18 cellular contexts compared by ENCODE assay signal in genomic region chr1:19178734-19179398, GRCh38. TPM values are rescaled to one million over a fixed set of nuclear protein-coding genes. Genes with fewer than 3 reads are reported as not detected.
A peak's percentile ranks its signal among the peaks of the same experiment; 100 is the strongest.
DNase-seq lines count a peak whose midpoint lies in the region; ATAC-seq, FAIRE-seq and TF ChIP-seq lines count a peak whose summit lies in the region.
"Had no signal": no experiment of that assay in that cellular context is flagged by ENCODE, and none has a peak within 500 bp of the region (broad histone marks: within the 10 kb centered on the region; RNA-seq: fewer than 3 reads in every experiment).

No MANE protein-coding gene starts in this region.

- H3K27ac Mint-ChIP-seq in activated CD4-positive, alpha-beta T cell treated with anti-CD3 and anti-CD28 coated beads for 36 hours: peak overlapping the region; percentile 22

- WGBS in liver: 30% methylated on average over 5 of the region's 5 CpGs
- 83% methylated on average over 5 of the region's 5 CpGs for WGBS in HepG2 (ENCODE audit: low lambda C conversion rate)
- 60% methylated on average over 5 of the region's 5 CpGs for WGBS in hepatocyte (ENCODE audit: low lambda C conversion rate, missing lambda C conversion rate)

- H3K9me2 ChIP-seq in hepatocyte (replicated peaks; ENCODE audit: insufficient read depth): no peaks in the 10 kb centered on the region

- peak overlapping the region in 1 of 2 donors; percentile 55 for H3K9ac ChIP-seq in liver (ENCODE audit: low read depth in 1 of 2, low read length in 2 of 2)
- no peak overlapping the region for H3K9ac ChIP-seq in HepG2 (ENCODE audit: insufficient read depth, low read depth, low read length)
- H3K9ac ChIP-seq: GM23248 had no signal

- H3K4me3 Mint-ChIP-seq in activated CD4-positive, alpha-beta T cell treated with anti-CD3 and anti-CD28 coated beads for 36 hours: no peak overlapping the region

- H3K4me3 ChIP-seq in liver (ENCODE audit: low read depth in 1 of 3, low read length in 3 of 3): no peak overlapping the region
- no peak overlapping the region for H3K4me3 ChIP-seq in HepG2 (replicated peaks in 1 of 3; ENCODE audit: insufficient read depth in 1 of 3, low read depth in 2 of 3, low read length in 3 of 3)
- H3K4me3 ChIP-seq in hepatocyte: no peak overlapping the region
- no peak overlapping the region for H3K4me3 ChIP-seq in Peyer's patch
- H3K4me3 ChIP-seq: GM23248, thoracic aorta had no signal

- no peaks in the 10 kb centered on the region for H4K20me1 ChIP-seq in HepG2 (ENCODE audit: insufficient read depth, low read length)
- no peaks in the 10 kb centered on the region for H4K20me1 ChIP-seq in hepatocyte (ENCODE audit: insufficient read depth, poor library complexity, severe bottlenecking)

- ATAC-seq in activated CD4-positive, alpha-beta T cell treated with anti-CD3 and anti-CD28 coated beads for 36 hours: no peak
- no peak for ATAC-seq in HepG2

- TF ChIP-seq POLR2A in HepG2 (IDR thresholded peaks at IDR 0.05; ENCODE audit: insufficient read depth in 1 of 2, low read depth in 2 of 2, low read length in 2 of 2) (no peak), Peyer's patch (IDR thresholded peaks at IDR 0.05) (no peak)

- H3K4me2 ChIP-seq in HepG2 (ENCODE audit: low read depth, low read length): no peak overlapping the region
- H3K4me2 ChIP-seq in hepatocyte: peak overlapping the region; percentile 12

- peaks cover 26% of the 10 kb centered on the region for H3K4me1 Mint-ChIP-seq in activated CD4-positive, alpha-beta T cell treated with anti-CD3 and anti-CD28 coated beads for 36 hours

- H2AFZ ChIP-seq in HepG2 (ENCODE audit: low read length) (no peak overlapping the region), hepatocyte (no peak overlapping the region)
- H2AFZ ChIP-seq: GM23248 had no signal

- H3K79me2 ChIP-seq in HepG2 (ENCODE audit: insufficient read depth, low read length): no peaks in the 10 kb centered on the region
- peaks cover 25% of the 10 kb centered on the region for H3K79me2 ChIP-seq in hepatocyte

- CTCF ChIA-PET in activated CD4-positive, alpha-beta T cell treated with anti-CD3 and anti-CD28 coated beads for 36 hours (lab: Charles Lee): interaction anchor here (0.6 to 2.3 kb wide), 18 partner anchors 12 to 403 kb away, joined by 3 to 15 read pairs (median 4); partner anchors contain the start of gene UBR4
- CTCF ChIA-PET in HepG2 (lab: Yijun Ruan, JAX; ENCODE audit: low intra/inter-chr PET ratio, low total read pairs): interaction anchor here (1.7 kb wide), 1 partner anchor 62 kb away, joined by 10 read pairs; no protein-coding TSS in a partner anchor

- TF ChIP-seq CTCF in liver (IDR thresholded peaks at IDR 0.05; ENCODE audit: low read depth, low read length, missing input control): no peak
- no peak for TF ChIP-seq CTCF in HepG2 (CRISPR knock-in tag; IDR thresholded peaks at IDR 0.05)
- TF ChIP-seq CTCF in hepatocyte (IDR thresholded peaks at IDR 0.05; ENCODE audit: poor library complexity): no peak
- TF ChIP-seq CTCF in Peyer's patch (IDR thresholded peaks at IDR 0.05): no peak

- H3K9me3 Mint-ChIP-seq in activated CD4-positive, alpha-beta T cell treated with anti-CD3 and anti-CD28 coated beads for 36 hours (ENCODE audit: low read depth): no peaks in the 10 kb centered on the region

- H3K27me3 ChIP-seq in liver (ENCODE audit: control insufficient read depth in 4 of 4, insufficient read depth in 4 of 4, low read length in 3 of 4): no peaks in the 10 kb centered on the region
- H3K27me3 ChIP-seq in HepG2 (ENCODE audit: control insufficient read depth in 1 of 2, insufficient read depth in 2 of 2, low read length in 2 of 2): no peaks in the 10 kb centered on the region
- no peaks in the 10 kb centered on the region for H3K27me3 ChIP-seq in hepatocyte
- H3K27me3 ChIP-seq in Peyer's patch: no peaks in the 10 kb centered on the region

- no peaks in the 10 kb centered on the region for H3K9me3 ChIP-seq in liver (ENCODE audit: control insufficient read depth in 4 of 4, low read length in 3 of 4)
- no peaks in the 10 kb centered on the region for H3K9me3 ChIP-seq in HepG2 (ENCODE audit: low read length)
- no peaks in the 10 kb centered on the region for H3K9me3 ChIP-seq in hepatocyte (ENCODE audit: low read depth)
- no peaks in the 10 kb centered on the region for H3K9me3 ChIP-seq in Peyer's patch
- H3K9me3 ChIP-seq: thoracic aorta had no signal

- H3K4me1 ChIP-seq in liver (ENCODE audit: control insufficient read depth in 4 of 4, insufficient read depth in 4 of 4, low read length in 3 of 4) (peaks cover 3 to 26% (median 16%) of the 10 kb centered on the region in 4 donors), HepG2 (ENCODE audit: insufficient read depth, low read length) (no peaks in the 10 kb centered on the region), hepatocyte (ENCODE audit: insufficient read depth) (peaks cover 8% of the 10 kb centered on the region), Peyer's patch (no peaks in the 10 kb centered on the region)

- H3K27ac ChIP-seq in liver (ENCODE audit: low read depth in 1 of 2, low read length in 2 of 2) (peak overlapping the region; percentile 26 to 31), HepG2 (ENCODE audit: extremely low read length, insufficient read depth, low read length) (no peak overlapping the region), hepatocyte (peak overlapping the region; percentile 54), Peyer's patch (peak overlapping the region in 1 of 4 donors; percentile 13)
- H3K27ac ChIP-seq: 22Rv1, GM23248, thoracic aorta had no signal

- in situ Hi-C loops in HepG2 (cut with HindIII; ENCODE audit: extremely low pct_ligation_motif_present, low pct_unique_long_range_greater_than_20kb): loop anchor here (10.0 kb wide), 1 partner anchor 56 kb away; no protein-coding TSS in a partner anchor

- peaks cover 15 to 60% (median 59%) of the 10 kb centered on the region in 4 donors for H3K36me3 ChIP-seq in liver (ENCODE audit: control insufficient read depth in 4 of 4, insufficient read depth in 3 of 4, low read depth in 1 of 4, low read length in 3 of 4)
- peaks cover 30 to 90% of the 10 kb centered on the region in 2 experiments for H3K36me3 ChIP-seq in HepG2 (replicated peaks in 1 of 2; ENCODE audit: control insufficient read depth in 1 of 2, insufficient read depth in 2 of 2, low read length in 2 of 2)
- H3K36me3 ChIP-seq in hepatocyte (replicated peaks; ENCODE audit: insufficient read depth, low read depth): peaks cover 6% of the 10 kb centered on the region
- peaks cover 0 to 94% (median 4%) of the 10 kb centered on the region in 3 donors for H3K36me3 ChIP-seq in Peyer's patch

- FAIRE-seq in HepG2 (lab: Jason Lieb, UNC): no peak
- FAIRE-seq: colon, D721Med, TTC549 had no signal

- H3K36me3 Mint-ChIP-seq in activated CD4-positive, alpha-beta T cell treated with anti-CD3 and anti-CD28 coated beads for 36 hours (ENCODE audit: low read depth): peaks cover 66% of the 10 kb centered on the region

- POLR2A ChIA-PET in activated CD4-positive, alpha-beta T cell treated with anti-CD3 and anti-CD28 coated beads for 36 hours (lab: Charles Lee): no interaction called here
- POLR2A ChIA-PET in HepG2 (lab: Yijun Ruan, JAX): interaction anchor here (1.8 kb wide), 1 partner anchor 73 kb away, joined by 6 read pairs; the partner anchor contains the start of genes EMC1 and MRTO4

- TF ChIP-seq RAD21 in liver (IDR thresholded peaks at IDR 0.05) (no peak), HepG2 (CRISPR knock-in tag; IDR thresholded peaks at IDR 0.05) (no peak)

- BruUV-seq in HepG2 (replicated peaks; lab: Mats Ljungman, UMichigan): no TSS peak

- intact Hi-C loops in activated CD4-positive, alpha-beta T cell treated with anti-CD3 and anti-CD28 coated beads for 36 hours (cut with DNase I, micrococcal nuclease): loop anchor here in 1 of 2 experiments (1.0 kb wide), 2 partner anchors 30 to 62 kb away; no protein-coding TSS in a partner anchor
- intact Hi-C loops in HepG2 (cut with micrococcal nuclease; ENCODE audit: unreplicated experiment): loop anchor here (2.0 kb wide), 1 partner anchor 62 kb away; no protein-coding TSS in a partner anchor

- no peak for DNase-seq in activated CD4-positive, alpha-beta T cell treated with anti-CD3 and anti-CD28 coated beads for 36 hours
- no peak for DNase-seq in activated CD4-positive, alpha-beta T cell treated with anti-CD3 and anti-CD28 coated beads, Interleukin-2, amount 50 U/mL, for 4 hours
- DNase-seq in HepG2 (ENCODE audit: low spot score): no peak
- DNase-seq in hepatocyte (ENCODE audit: low spot score): no peak
- no peak for DNase-seq in NAMALWA (ENCODE audit: low spot score)
- no peak for DNase-seq in CD1c-positive myeloid dendritic cell (ENCODE audit: extremely low spot score)
- no peak for DNase-seq in Peyer's patch
- DNase-seq: KG1, NCI-H1048, NCI-H2081, NCI-H510A had no signal

- H3K27me3 Mint-ChIP-seq in activated CD4-positive, alpha-beta T cell treated with anti-CD3 and anti-CD28 coated beads for 36 hours: no peaks in the 10 kb centered on the region

- TF ChIP-seq EP300 in HepG2 (IDR thresholded peaks at IDR 0.05; ENCODE audit: low read depth in 2 of 2, low read length in 2 of 2): no peak
- no peak for TF ChIP-seq EP300 in HepG2 (CRISPR knock-in tag; IDR thresholded peaks at IDR 0.05; ENCODE audit: borderline replicate concordance)

RNA-seq across cellular contexts. Expression of gene UBR4, which starts 31.2 kb away (rescaled TPM):
- total RNA-seq in activated CD4-positive, alpha-beta T cell treated with anti-CD3 and anti-CD28 coated beads for 36 hours: 100 to 1,000 TPM; 117 to 147 TPM
- total RNA-seq in liver (100 to 1,000 TPM in 1 of 2 donors, 10 to 100 TPM in 1; 97.5 to 156 TPM), HepG2 (2016; rRNA removed; fragmentation: Illumina TruSeq; extraction: Trizol) (59.1 and 66.2 TPM in 2 replicates), hepatocyte (138 and 175 TPM in 2 replicates), Peyer's patch (100 to 1,000 TPM; 193 to 292 (median 229) TPM)
- polyA plus RNA-seq in liver (10 to 100 TPM; 45.4 to 76.2 TPM), HepG2 (2011; rRNA removed) (106 and 137 TPM in 2 replicates), hepatocyte (140 and 166 TPM in 2 replicates)
- total RNA-seq in HepG2 (2016; cell fraction: cytosol; rRNA removed; fragmentation: Illumina TruSeq; extraction: Trizol; ENCODE audit: low read depth): 17.7 and 18.4 TPM in 2 replicates
- 53.6 and 64.6 TPM in 2 replicates for total RNA-seq in HepG2 (2016; cell fraction: insoluble cytoplasmic fraction; rRNA removed; fragmentation: Illumina TruSeq; extraction: Trizol)
- total RNA-seq in HepG2 (2016; cell fraction: membrane; rRNA removed; fragmentation: Illumina TruSeq; extraction: Trizol): 19.8 and 23.1 TPM in 2 replicates
- 105 and 127 TPM in 2 replicates for total RNA-seq in HepG2 (2016; cell fraction: nucleus; rRNA removed; fragmentation: Illumina TruSeq; extraction: Trizol)
- 67.5 and 69.8 TPM in 2 replicates for polyA plus RNA-seq in HepG2 (2011; cell fraction: cytosol; rRNA removed)
- 915 and 1,017 TPM in 2 replicates for polyA plus RNA-seq in HepG2 (2011; cell fraction: nucleus; rRNA removed)
- polyA plus RNA-seq in HepG2 (2012): 113 and 180 TPM in 2 replicates
- polyA plus RNA-seq in HepG2 (2016; cell fraction: cytosol; fragmentation: Illumina TruSeq; extraction: Trizol; ENCODE audit: low read depth): 6.1 and 6.6 TPM in 2 replicates
- polyA plus RNA-seq in HepG2 (2016; cell fraction: insoluble cytoplasmic fraction; fragmentation: Illumina TruSeq; extraction: Trizol; ENCODE audit: low read depth): 42.9 and 62.8 TPM in 2 replicates
- polyA plus RNA-seq in HepG2 (2016; cell fraction: membrane; fragmentation: Illumina TruSeq; extraction: Trizol; ENCODE audit: low read depth): 9.9 and 10.5 TPM in 2 replicates
- polyA plus RNA-seq in HepG2 (2016; cell fraction: nucleus; fragmentation: Illumina TruSeq; extraction: Trizol; ENCODE audit: insufficient read depth, low read depth): 262 and 285 TPM in 2 replicates
- 142 and 234 TPM in 2 replicates for polyA minus RNA-seq in HepG2 (2011; rRNA and poly(A)+ RNA removed; ENCODE audit: low replicate concordance)
- polyA minus RNA-seq in HepG2 (2011; cell fraction: cytosol; rRNA and poly(A)+ RNA removed): 82.8 and 97.7 TPM in 2 replicates
- polyA minus RNA-seq in HepG2 (2011; cell fraction: nucleus; rRNA and poly(A)+ RNA removed): 335 and 414 TPM in 2 replicates
